Comparison of ENCODE assay signal across 33 cellular contexts in the genomic region with DNA sequence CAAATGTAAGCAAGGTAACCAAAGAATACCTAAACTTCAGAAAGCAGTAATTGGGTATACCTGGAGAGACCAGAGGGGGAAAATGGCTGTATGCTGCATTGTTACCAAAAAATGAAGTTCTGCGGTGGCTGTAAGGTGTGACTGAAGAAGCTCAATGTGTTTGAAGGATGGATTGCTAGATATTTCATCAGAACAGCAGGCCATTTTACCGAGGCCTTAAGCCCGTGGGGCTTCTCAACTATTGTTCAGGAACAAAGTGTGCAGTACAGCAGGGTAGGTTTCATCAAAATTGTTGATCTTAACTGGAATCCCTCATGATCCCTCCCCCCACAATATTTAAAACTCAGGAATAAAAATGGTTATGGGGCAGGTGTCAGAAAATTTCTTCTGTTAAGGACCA.
"Had no signal": no experiment of that assay in that cellular context is flagged by ENCODE, and none has a peak within 500 bp of the region (broad histone marks: within the 10 kb centered on the region; RNA-seq: fewer than 3 reads in every experiment).

No MANE protein-coding gene starts in this region.

- FAIRE-seq: astrocyte, TTC549 had no signal

- H3K9me3 ChIP-seq: adrenal gland, body of pancreas, breast epithelium had no signal

- H3K4me1 ChIP-seq: adrenal gland, breast epithelium had no signal

- DNase-seq: activated B cell treated with CpG ODN at 0.5 μM for 24 hours; activated CD4-positive, alpha-beta memory T cell treated with anti-CD3 and anti-CD28 coated beads for 36 hours; activated CD4-positive, alpha-beta T cell treated with anti-CD3 and anti-CD28 coated beads for 4 hours; activated CD4-positive, alpha-beta T cell treated with anti-CD3 and anti-CD28 coated beads, Interleukin-2, amount 10 ng/mL, durations not matched to agents 24 days and 14 days; activated CD4-positive, alpha-beta T cell treated with anti-CD3 and anti-CD28 coated beads, Interleukin-2, amount 50 U/mL, for 1 hour; activated CD4-positive, alpha-beta T cell treated with anti-CD3 and anti-CD28 coated beads, Interleukin-2, amount 50 U/mL, for 4 hours; activated CD4-positive, CD25-positive, alpha-beta regulatory T cell treated with anti-CD3 and anti-CD28 coated beads, Interleukin-2, amount 50 U/mL, for 72 hours; activated CD8-positive, alpha-beta memory T cell treated with anti-CD3 and anti-CD28 coated beads, Interleukin-2, amount 50 U/mL, for 4 hours; activated CD8-positive, alpha-beta T cell treated with anti-CD3 and anti-CD28 coated beads for 36 hours; activated effector memory CD4-positive, alpha-beta T cell treated with anti-CD3 and anti-CD28 coated beads, Interleukin-2, amount 50 U/mL, for 16 hours; activated gamma-delta T cell treated with Interleukin-2 at 50 U/mL for 16 hours; activated naive CD4-positive, alpha-beta T cell; activated naive CD4-positive, alpha-beta T cell treated with anti-CD3 and anti-CD28 coated beads for 36 hours; activated naive CD4-positive, alpha-beta T cell treated with anti-CD3 and anti-CD28 coated beads, Interleukin-2, amount 50 U/mL, for 16 hours; activated naive CD8-positive, alpha-beta T cell treated with anti-CD3 and anti-CD28 coated beads for 36 hours; activated T-cell treated with anti-CD3 and anti-CD28 coated beads for 4 hours; activated T-cell treated with anti-CD3 and anti-CD28 coated beads, Interleukin-2, amount 50 U/mL, for 1 hour; activated T-cell treated with anti-CD3 and anti-CD28 coated beads, Interleukin-2, amount 50 U/mL, for 4 hours; activated T-cell treated with anti-CD3 and anti-CD28 coated beads, Interleukin-2, amount 50 U/mL, for 72 hours; adrenal gland; amniotic stem cell; aorta; body of pancreas; brain microvascular endothelial cell; central memory CD4-positive, alpha-beta T cell; T-helper 2 cell; T-helper 9 cell had no signal

- H3K27me3 ChIP-seq: adrenal gland, body of pancreas, brain microvascular endothelial cell, breast epithelium had no signal

- H3K4me3 ChIP-seq: adrenal gland, body of pancreas, breast epithelium had no signal

- H3K36me3 ChIP-seq: adrenal gland, brain microvascular endothelial cell, breast epithelium had no signal

- ATAC-seq: activated CD8-positive, alpha-beta T cell treated with anti-CD3 and anti-CD28 coated beads for 36 hours; activated naive CD4-positive, alpha-beta T cell treated with anti-CD3 and anti-CD28 coated beads, Interleukin-2, amount 50 U/mL, for 72 hours; activated T-cell treated with anti-CD3 and anti-CD28 coated beads, Interleukin-2, amount 50 U/mL, for 4 hours; activated T-cell treated with anti-CD3 and anti-CD28 coated beads, Interleukin-2, amount 50 U/mL, for 72 hours; activated T-helper 17 cell treated with anti-CD3 and anti-CD28 coated beads, Interleukin-2, amount 50 U/mL, for 72 hours; body of pancreas had no signal

- H3K27ac ChIP-seq: adrenal gland, body of pancreas, brain microvascular endothelial cell, breast epithelium, VCaP had no signal
